ENCODE assay signal across 18 cellular contexts in genomic region chr9:21817176-21817575, GRCh38. TPM values are rescaled to one million over a fixed set of nuclear protein-coding genes. Genes with fewer than 3 reads are reported as not detected.
DNase-seq lines count a peak whose midpoint lies in the region; ATAC-seq and TF ChIP-seq lines count a peak whose summit lies in the region.
"Had no signal": no experiment of that assay in that cellular context is flagged by ENCODE, and none has a peak within 500 bp of the region (broad histone marks: within the 10 kb centered on the region; RNA-seq: fewer than 3 reads in every experiment).

No MANE protein-coding gene starts in this region.

- peak overlapping the region; percentile 69 for H3K27ac Mint-ChIP-seq in HFFc6
- H3K27ac Mint-ChIP-seq: activated naive CD4-positive, alpha-beta T cell treated with anti-CD3 and anti-CD28 coated beads for 36 hours; brain had no signal

- H3K36me3 Mint-ChIP-seq in HFFc6 (ENCODE audit: low read depth): peaks cover 55% of the 10 kb centered on the region

- H3K4me3 Mint-ChIP-seq in HFFc6: no peak overlapping the region
- H3K4me3 Mint-ChIP-seq: activated naive CD4-positive, alpha-beta T cell treated with anti-CD3 and anti-CD28 coated beads for 36 hours; brain had no signal

- H3K4me1 ChIP-seq in left lung: peaks cover 0 to 28% of the 10 kb centered on the region in 2 donors

- H3K9me3 ChIP-seq in left lung: no peaks in the 10 kb centered on the region
- H3K9me3 ChIP-seq: BE2C had no signal

- TF ChIP-seq CTCF in AG09319 (IDR thresholded peaks at IDR 0.05; ENCODE audit: low read depth, low read length) (no peak), HFFc6 (IDR thresholded peaks at IDR 0.05) (no peak), VCaP (conservative IDR thresholded peaks at IDR 0.05) (no peak), left lung (IDR thresholded peaks at IDR 0.05) (no peak), GM10266 (IDR thresholded peaks at IDR 0.05; ENCODE audit: control insufficient read depth, insufficient read depth, low read depth, missing control alignments) (no peak)

- peaks cover 47% of the 10 kb centered on the region for H3K4me1 Mint-ChIP-seq in HFFc6 (ENCODE audit: low read depth)

- H3K27ac ChIP-seq in VCaP (peak overlapping the region; percentile 19; the same call in 1 of the 2 replicates), left lung (no peak overlapping the region)
- H3K27ac ChIP-seq: PC-9 had no signal

- intact Hi-C loops in left lung (cut with DNase I): loop anchor here in 1 of 2 donors (10.0 kb wide), 2 partner anchors 188 to 308 kb away; partner anchors contain the start of gene CDKN2B

- no peaks in the 10 kb centered on the region for H3K27me3 ChIP-seq in left lung
- H3K27me3 ChIP-seq: BE2C had no signal

- ATAC-seq in left lung: peak; percentile 11
- no peak for ATAC-seq in HG03280 (IDR thresholded peaks at IDR 0.05; ENCODE audit: unreplicated experiment)

- H3K36me3 ChIP-seq in left lung: peaks cover 4 to 49% of the 10 kb centered on the region in 2 donors

- peak; percentile 59 for DNase-seq in AG09319 (ENCODE audit: extremely low read depth, low read depth)
- DNase-seq in HFFc6: peak; percentile 78
- DNase-seq in left lung: no peak
- DNase-seq in kidney tubule cell (ENCODE audit: low spot score): no peak
- DNase-seq in GM10266 (ENCODE audit: extremely low spot score): no peak
- no peak for DNase-seq in NCI-H2029 (lab: John Stamatoyannopoulos, UW)
- DNase-seq: activated naive CD4-positive, alpha-beta T cell treated with anti-CD3 and anti-CD28 coated beads for 36 hours; BE2C; DMS153; KG1; NCI-H146; NCI-H524; PC-9; stimulated activated CD4-positive, alpha-beta T cell treated with anti-CD3 and anti-CD28 coated beads, Interleukin-4, amount 100 ng/mL, for 4 hours; trophoblast cell had no signal

- no peaks in the 10 kb centered on the region; the same call in 1 of the 2 replicates for H3K27me3 Mint-ChIP-seq in HFFc6 (ENCODE audit: insufficient read depth)

- H3K9me3 Mint-ChIP-seq in HFFc6: no peaks in the 10 kb centered on the region

- no peak overlapping the region for H3K4me3 ChIP-seq in left lung
- H3K4me3 ChIP-seq: PC-9 had no signal

RNA-seq across cellular contexts. Expression of gene MTAP, which starts 14.7 kb away (rescaled TPM):
- 10 to 100 TPM; 40.7 to 65.2 (median 52.0) TPM for total RNA-seq in HFFc6 (2021; fragmentation: NEBNext Ultra II Directional; extraction: Animal tissue kit (Norgen Biotek cat#: 25700))
- 10 to 100 TPM; 35.6 to 44.6 TPM for total RNA-seq in left lung

Comparison
In these comparisons a context has a peak if more than half of its experiments do, and no peak if none do; other contexts are left out.
1. DNase-seq: peak in AG09319 (single experiment) and HFFc6 (single experiment); none in left lung (0 of 2), kidney tubule cell (single experiment), GM10266 (single experiment) and NCI-H2029 (single experiment).